Comparison of ENCODE assay signal across 9 cellular contexts in the genomic region with DNA sequence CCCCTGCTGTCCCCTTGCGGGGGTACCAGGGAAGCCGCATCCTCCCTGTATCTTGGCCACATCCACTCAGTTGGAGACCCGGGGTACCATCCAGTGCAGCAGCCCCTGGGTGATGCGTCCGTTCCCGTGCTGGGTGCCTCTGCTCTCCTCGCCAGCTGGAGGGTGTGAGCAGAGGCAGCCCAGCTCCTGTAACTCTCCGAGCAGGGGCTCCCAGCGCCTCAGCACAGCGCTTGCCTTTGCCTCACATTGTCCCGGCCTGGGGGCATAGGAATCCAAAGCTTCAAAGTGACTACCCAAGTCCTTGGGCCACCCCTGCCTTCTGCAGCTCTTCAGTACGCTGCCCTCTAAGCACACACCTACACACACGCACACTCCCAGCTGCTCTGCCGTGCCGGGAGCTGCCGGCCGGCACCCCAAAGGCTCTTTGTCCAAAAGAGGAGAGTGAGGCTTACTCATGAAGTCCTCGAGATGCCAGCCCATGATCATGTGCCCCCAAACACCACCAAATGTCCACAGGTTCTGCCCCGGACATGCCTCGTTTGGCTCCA. TPM values are rescaled to one million over a fixed set of nuclear protein-coding genes. Genes with fewer than 3 reads are reported as not detected.
DNase-seq lines count a peak whose midpoint lies in the region; ATAC-seq and TF ChIP-seq lines count a peak whose summit lies in the region.
"Had no signal": no experiment of that assay in that cellular context is flagged by ENCODE, and none has a peak within 500 bp of the region (broad histone marks: within the 10 kb centered on the region; RNA-seq: fewer than 3 reads in every experiment).

No MANE protein-coding gene starts in this region.

- ATAC-seq in HG03159 (IDR thresholded peaks at IDR 0.05; ENCODE audit: unreplicated experiment) (no peak), HG02885 (IDR thresholded peaks at IDR 0.05; ENCODE audit: poor library complexity, unreplicated experiment) (no peak)
- ATAC-seq: HCT116 had no signal

- peaks cover 60% of the 10 kb centered on the region for H3K4me1 Mint-ChIP-seq in nephron

- H3K36me3 Mint-ChIP-seq in nephron (ENCODE audit: low read depth), result no peaks in the 10 kb centered on the region

- TF ChIP-seq CTCF in AG04449 (IDR thresholded peaks at IDR 0.05; ENCODE audit: insufficient read depth, low read length, missing control alignments), result no peak
- no peak for TF ChIP-seq CTCF in fibroblast of villous mesenchyme (IDR thresholded peaks at IDR 0.05; ENCODE audit: insufficient read depth, low read depth, low read length)
- TF ChIP-seq CTCF in nephron (IDR thresholded peaks at IDR 0.05; ENCODE audit: unreplicated experiment in 3 of 3), result no peak

- CTCF ChIA-PET in AG04449 (lab: Yijun Ruan, JAX), result interaction anchor here (0.9 to 3.7 kb wide), 8 partner anchors 10 to 187 kb away, joined by 3 to 20 read pairs (median 4); no protein-coding TSS in a partner anchor

- H3K4me3 ChIP-seq in AG04449 (ENCODE audit: low read depth, low read length) (peak overlapping the region; percentile 84), fibroblast of villous mesenchyme (ENCODE audit: low read depth, low read length) (peak overlapping the region; percentile 67)

- DNase-seq in AG04449 (ENCODE audit: low read depth, low spot score) (no peak), NCI-H2171 treated with DMSO at 0.1 percent for 48 hours (lab: John Stamatoyannopoulos, UW) (peak; percentile 65), fibroblast of villous mesenchyme (ENCODE audit: low read depth) (peak; percentile 36), NAMALWA (ENCODE audit: low spot score) (no peak), NCI-H748 (lab: John Stamatoyannopoulos, UW; ENCODE audit: unreplicated experiment) (no peak)

- POLR2A ChIA-PET in AG04449 (lab: Yijun Ruan, JAX), result interaction anchor here (0.9 to 4.2 kb wide), 7 partner anchors 10 to 152 kb away, joined by 4 to 25 read pairs (median 5); no protein-coding TSS in a partner anchor

- H3K27ac Mint-ChIP-seq in nephron, result peak overlapping the region; percentile 69 to 94 (median 86)

- H3K9me3 Mint-ChIP-seq in nephron, result no peaks in the 10 kb centered on the region

- peak overlapping the region; percentile 94 to 96 (median 95) for H3K4me3 Mint-ChIP-seq in nephron

- peaks cover 5% of the 10 kb centered on the region for H3K27me3 Mint-ChIP-seq in nephron (ENCODE audit: low read depth)

RNA-seq across cellular contexts. Expression of a gene that starts 0.7 kb away (rescaled TPM):
- total RNA-seq in fibroblast of villous mesenchyme, result 19.9 and 37.4 TPM in 2 replicates

Comparison
In these comparisons a context has a peak if more than half of its experiments do, and no peak if none do; other contexts are left out.
1. DNase-seq: peak in NCI-H2171 treated with DMSO at 0.1 percent for 48 hours (single experiment) and fibroblast of villous mesenchyme (single experiment); none in AG04449 (single experiment), NAMALWA (single experiment) and NCI-H748 (single experiment).